9 cellular contexts compared by ENCODE assay signal in the genomic region with DNA sequence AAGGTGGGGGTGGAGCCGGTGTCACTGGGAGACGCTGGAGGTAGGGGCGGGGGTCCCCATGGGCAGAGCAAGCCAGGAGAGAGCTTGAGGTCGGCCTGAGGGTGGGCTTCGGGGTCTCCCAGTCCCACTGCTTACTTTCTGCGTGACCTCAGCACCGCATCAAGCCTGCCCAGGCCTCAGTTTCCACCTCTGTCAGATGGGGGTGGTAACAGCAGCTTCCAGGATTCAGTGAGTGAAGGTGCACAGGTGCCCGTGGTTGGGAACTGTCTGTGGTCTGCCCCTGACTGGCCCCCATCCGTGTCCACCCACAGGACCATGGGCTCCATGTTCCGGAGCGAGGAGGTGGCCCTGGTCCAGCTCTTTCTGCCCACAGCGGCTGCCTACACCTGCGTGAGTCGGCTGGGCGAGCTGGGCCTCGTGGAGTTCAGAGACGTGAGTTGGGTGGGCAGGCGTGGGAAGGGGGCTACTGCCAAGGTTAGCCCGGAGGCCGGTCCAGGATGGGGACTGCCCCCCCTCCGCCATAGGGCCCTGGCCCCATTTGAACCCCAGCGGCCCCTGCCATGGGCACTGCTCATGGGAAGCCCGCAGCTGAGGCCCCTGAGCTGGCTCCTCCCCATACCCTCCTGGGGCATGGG. TPM values are rescaled to one million over a fixed set of nuclear protein-coding genes. Genes with fewer than 3 reads are reported as not detected.
A peak's percentile ranks its signal among the peaks of the same experiment; 100 is the strongest.
DNase-seq lines count a peak whose midpoint lies in the region; ATAC-seq and TF ChIP-seq lines count a peak whose summit lies in the region.
"Had no signal": no experiment of that assay in that cellular context is flagged by ENCODE, and none has a peak within 500 bp of the region (broad histone marks: within the 10 kb centered on the region; RNA-seq: fewer than 3 reads in every experiment).

No MANE protein-coding gene starts in this region.

- H3K9me3 ChIP-seq in HUES64 (ENCODE audit: insufficient read depth, low read depth, low read length) (no peaks in the 10 kb centered on the region), endodermal cell (ENCODE audit: control insufficient read depth, low read length) (no peaks in the 10 kb centered on the region)

- peaks cover 27 to 37% (median 33%) of the 10 kb centered on the region in 3 donors for H3K4me1 Mint-ChIP-seq in naive B cell
- peaks cover 3% of the 10 kb centered on the region for H3K4me1 Mint-ChIP-seq in endodermal cell

- H3K27me3 Mint-ChIP-seq in naive B cell (no peaks in the 10 kb centered on the region), endodermal cell (ENCODE audit: insufficient read depth) (no peaks in the 10 kb centered on the region)

- H3K9ac ChIP-seq in HUES64 (ENCODE audit: low read depth, low read length) (0 out of 2 replicates have a peak overlapping the region, but pooled peaks have one; percentile 42), endodermal cell (ENCODE audit: extremely low read depth, low read length, poor library complexity, severe bottlenecking) (no peak overlapping the region)

- peaks cover 50% of the 10 kb centered on the region for H3K79me2 ChIP-seq in ACC112 (ENCODE audit: control insufficient read depth, insufficient read depth, low read length, unreplicated experiment)

- H3K36me3 ChIP-seq in ACC112 (ENCODE audit: insufficient read depth, low read length) (no peaks in the 10 kb centered on the region; the same call in 1 of the 2 replicates), HUES64 (ENCODE audit: insufficient read depth, low read length) (no peaks in the 10 kb centered on the region), endodermal cell (ENCODE audit: control insufficient read depth, insufficient read depth, low read length) (no peaks in the 10 kb centered on the region)

- 92% methylated on average over 23 of the region's 23 CpGs for WGBS in HUES64
- WGBS in endodermal cell (ENCODE audit: insufficient coverage in 1 of 2, insufficient read length in 1 of 2), 2 experiments = 92 to 95% methylated on average over 20 to 23 of the region's 23 CpGs

- H3K27me3 ChIP-seq in ACC112 (ENCODE audit: insufficient read depth, low read length) (no peaks in the 10 kb centered on the region), HUES64 (ENCODE audit: insufficient read depth, low read length) (no peaks in the 10 kb centered on the region), endodermal cell (ENCODE audit: control insufficient read depth, insufficient read depth, low read length, poor library complexity, severe bottlenecking) (no peaks in the 10 kb centered on the region)

- H3K4me1 ChIP-seq in ACC112 (ENCODE audit: control insufficient read depth, insufficient read depth, low read length, unreplicated experiment) (peaks cover 19% of the 10 kb centered on the region), HUES64 (ENCODE audit: insufficient read depth, low read length) (peaks cover 15% of the 10 kb centered on the region; the same call in 1 of the 2 replicates), endodermal cell (ENCODE audit: control insufficient read depth, insufficient read depth, low read length) (peaks cover 9% of the 10 kb centered on the region)

- H3K9me3 Mint-ChIP-seq in naive B cell (no peaks in the 10 kb centered on the region), endodermal cell (no peaks in the 10 kb centered on the region)

- H3K36me3 Mint-ChIP-seq in naive B cell (no peaks in the 10 kb centered on the region), endodermal cell (ENCODE audit: low read depth) (peaks cover 2% of the 10 kb centered on the region)

- no peak for DNase-seq in cardiac fibroblast (ENCODE audit: low read depth in 2 of 2)
- no peak for DNase-seq in naive B cell
- DNase-seq in NCI-H524 treated with DMSO at 0.1 percent for 48 hours (lab: John Stamatoyannopoulos, UW) = no peak
- DNase-seq in endodermal cell = no peak
- DNase-seq in EL = no peak
- DNase-seq: SHP77 treated with DMSO at 0.1 percent for 48 hours had no signal

- ATAC-seq in naive B cell (ENCODE audit: low read depth in 2 of 2) = no peak
- ATAC-seq in HG02885 (IDR thresholded peaks at IDR 0.05; ENCODE audit: poor library complexity, unreplicated experiment) = no peak

- no peak overlapping the region for H2AFZ ChIP-seq in ACC112 (ENCODE audit: low read length, unreplicated experiment)

- H3K27ac Mint-ChIP-seq in naive B cell (peak overlapping the region in 4 of 6 donors; percentile 57 to 96 (median 94)), endodermal cell (no peak overlapping the region)

- H3K4me3 Mint-ChIP-seq in naive B cell (peak overlapping the region; percentile 6 to 94 (median 89)), endodermal cell (no peak overlapping the region)

- TF ChIP-seq CTCF in cardiac fibroblast (IDR thresholded peaks at IDR 0.05; ENCODE audit: low read depth, low read length) = no peak
- no peak for TF ChIP-seq CTCF in endodermal cell (conservative IDR thresholded peaks at IDR 0.05)

- H3K27ac ChIP-seq in ACC112 (ENCODE audit: low read depth, low read length) (peak overlapping the region; percentile 82), HUES64 (ENCODE audit: low read depth, low read length) (no peak overlapping the region; the same call in 1 of the 2 replicates), endodermal cell (ENCODE audit: low read depth, low read length) (no peak overlapping the region)

- peak overlapping the region; percentile 88 for H3K4me3 ChIP-seq in ACC112 (ENCODE audit: low read depth, low read length)
- H3K4me3 ChIP-seq in HUES64 (ENCODE audit: low read length) = no peak overlapping the region
- H3K4me3 ChIP-seq in cardiac fibroblast (replicated peaks in 1 of 2; ENCODE audit: low read depth in 2 of 2, low read length in 2 of 2) = peak overlapping the region; percentile 77 to 80
- H3K4me3 ChIP-seq in endodermal cell (ENCODE audit: low read length) = no peak overlapping the region

RNA-seq across cellular contexts. Expression of a gene that starts 2.2 kb away (rescaled TPM):
- polyA plus RNA-seq in HUES64 (2013, experiment 1 of 2) = 11.7 TPM
- polyA plus RNA-seq in HUES64 (2013, experiment 2 of 2) = 11.7 TPM
- 10 to 100 TPM; 16.4 to 44.9 (median 26.6) TPM for polyA plus RNA-seq in naive B cell (ENCODE audit: low read depth in 6 of 6)
- total RNA-seq in endodermal cell = 10 to 100 TPM; 61.6 to 70.4 TPM
- 19.0 TPM for polyA plus RNA-seq in endodermal cell (2013, experiment 1 of 2)
- polyA plus RNA-seq in endodermal cell (2013, experiment 2 of 2) = 18.5 TPM

RNA-seq across cellular contexts. Expression of a gene that starts 10.6 kb away (rescaled TPM):
- polyA plus RNA-seq in HUES64 (2013, experiment 1 of 2) = 122 TPM
- polyA plus RNA-seq in HUES64 (2013, experiment 2 of 2) = 128 TPM
- 100 to 1,000 TPM; 110 to 130 (median 119) TPM for polyA plus RNA-seq in naive B cell (ENCODE audit: low read depth in 6 of 6)
- total RNA-seq in endodermal cell = 100 to 1,000 TPM; 150 to 168 TPM
- polyA plus RNA-seq in endodermal cell (2013, experiment 1 of 2) = 151 TPM
- polyA plus RNA-seq in endodermal cell (2013, experiment 2 of 2) = 145 TPM

RNA-seq across cellular contexts. Expression of a gene that starts 30.9 kb away (rescaled TPM):
- 0.05 TPM for polyA plus RNA-seq in HUES64 (2013, experiment 1 of 2)
- 0.25 TPM for polyA plus RNA-seq in HUES64 (2013, experiment 2 of 2)
- polyA plus RNA-seq in naive B cell (ENCODE audit: low read depth in 6 of 6) = under 1 TPM in 5 of 6 donors, not detected in 1; 0.33 to 0.94 (median 0.67) TPM
- under 1 TPM in 1 of 2 donors, not detected in 1; 0.11 TPM for total RNA-seq in endodermal cell
- 0.64 TPM for polyA plus RNA-seq in endodermal cell (2013, experiment 1 of 2)
- polyA plus RNA-seq in endodermal cell (2013, experiment 2 of 2) = 0.41 TPM

RNA-seq across cellular contexts. Expression of a gene that starts 37.2 kb away (rescaled TPM):
- polyA plus RNA-seq in HUES64 (2013, experiment 1 of 2) = 12.0 TPM
- polyA plus RNA-seq in HUES64 (2013, experiment 2 of 2) = 12.4 TPM
- polyA plus RNA-seq in naive B cell (ENCODE audit: low read depth in 6 of 6) = 100 to 1,000 TPM in 3 of 6 donors, 10 to 100 TPM in 3; 93.5 to 149 (median 103) TPM
- 10 to 100 TPM; 27.1 to 32.0 TPM for total RNA-seq in endodermal cell
- polyA plus RNA-seq in endodermal cell (2013, experiment 1 of 2) = 13.6 TPM
- polyA plus RNA-seq in endodermal cell (2013, experiment 2 of 2) = 10.8 TPM

Comparison
In these comparisons a context has a peak if more than half of its experiments do, and no peak if none do; other contexts are left out.
1. H3K4me3 ChIP-seq: peak in ACC112 (single experiment) and cardiac fibroblast (2 of 2); none in HUES64 (single experiment) and endodermal cell (single experiment).